In the genomic region with DNA sequence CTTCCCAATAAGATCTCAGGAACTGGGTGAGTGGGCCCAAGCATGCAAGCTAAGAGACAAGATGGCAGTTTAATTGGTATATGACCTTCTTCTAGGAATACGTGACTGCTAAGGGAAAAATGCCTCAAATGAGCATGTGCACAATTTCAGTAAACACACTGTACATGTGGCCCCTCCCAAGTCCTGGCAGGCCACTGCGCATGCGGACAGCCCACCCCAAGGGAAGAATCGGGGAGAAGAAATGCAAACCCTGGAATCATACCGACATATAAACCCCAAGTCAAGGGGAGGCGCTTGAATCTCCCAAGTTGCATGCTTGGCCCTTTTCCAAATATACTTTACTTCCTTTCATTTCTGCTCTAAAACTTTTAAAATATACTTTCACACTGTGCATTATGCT, we compare ENCODE assay signal across 11 cellular contexts.
"Had no signal": no experiment of that assay in that cellular context is flagged by ENCODE, and none has a peak within 500 bp of the region (broad histone marks: within the 10 kb centered on the region; RNA-seq: fewer than 3 reads in every experiment).

No MANE protein-coding gene starts in this region.

- H3K27ac ChIP-seq: GM23248 had no signal

- ATAC-seq: GM23338, HCT116 had no signal

- H3K4me2 ChIP-seq: GM23338 had no signal

- H3K9ac ChIP-seq: GM23248 had no signal

- H3K27ac Mint-ChIP-seq: GM23338, HFFc6 had no signal

- H2AFZ ChIP-seq: GM23248, GM23338 had no signal

- FAIRE-seq: H1, H54 had no signal

- H3K9me3 Mint-ChIP-seq: H9, HFFc6 had no signal

- H3K4me3 ChIP-seq: GM23248, GM23338, HAP-1 had no signal

- DNase-seq: GM23248, GOT3, H7, H9, HCEC 1CT, HFFc6 had no signal

- H3K9me3 ChIP-seq: HAP-1 had no signal

- H3K36me3 ChIP-seq: HAP-1 had no signal

- H3K4me3 Mint-ChIP-seq: GM23338, H9, HFFc6 had no signal
